ENCODE assay signal across 27 cellular contexts in genomic region chr4:89398146-89398545, GRCh38.
"Had no signal": no experiment of that assay in that cellular context is flagged by ENCODE, and none has a peak within 500 bp of the region (broad histone marks: within the 10 kb centered on the region; RNA-seq: fewer than 3 reads in every experiment).

No MANE protein-coding gene starts in this region.

- H3K4me1 Mint-ChIP-seq: natural killer cell; nephron; neural progenitor cell; stimulated activated effector memory CD8-positive, alpha-beta T cell treated with anti-CD3 and anti-CD28 coated beads, Interleukin-12 subunit alpha, Interleukin-12 subunit beta, amount 100 ng/mL, for 72 hours; stimulated activated naive B cell treated with anti-CD40 and anti-IgM and Interleukin-4, amounts not matched to agents 10 μg/mL and 1 μg/mL and 100 μg/mL, for 72 hours had no signal

- H3K9me3 ChIP-seq: ovary, psoas muscle, right lobe of liver, sigmoid colon, stomach, thoracic aorta, thyroid gland, tibial nerve, upper lobe of right lung, uterus had no signal

- H3K27ac Mint-ChIP-seq: natural killer cell; nephron; neural progenitor cell; progenitor cell of endocrine pancreas; stimulated activated effector memory CD8-positive, alpha-beta T cell treated with anti-CD3 and anti-CD28 coated beads, Interleukin-12 subunit alpha, Interleukin-12 subunit beta, amount 100 ng/mL, for 72 hours; stimulated activated naive B cell treated with anti-CD40 and anti-IgM and Interleukin-4, amounts not matched to agents 10 μg/mL and 1 μg/mL and 100 μg/mL, for 72 hours; stimulated activated naive CD8-positive, alpha-beta T cell treated with anti-CD3 and anti-CD28 coated beads, Interleukin-15, Interleukin-2, amounts not matched to agents 100 ng/mL and 50 ng/mL, for 24 hours; type B pancreatic cell had no signal

- DNase-seq: natural killer cell; occipital lobe; ovary; psoas muscle; right cardiac atrium; right lobe of liver; sigmoid colon; small intestine; stimulated activated CD4-positive, alpha-beta T cell treated with anti-CD3 and anti-CD28 coated beads, Interleukin-15, amount 100 ng/mL, for 24 hours; stimulated activated CD4-positive, alpha-beta T cell treated with anti-CD3 and anti-CD28 coated beads, Interleukin-2, amount 100 ng/mL, for 24 hours; stimulated activated CD4-positive, alpha-beta T cell treated with anti-CD3 and anti-CD28 coated beads, Interleukin-2, amount 100 ng/mL, for 48 hours; stimulated activated CD4-positive, alpha-beta T cell treated with anti-CD3 and anti-CD28 coated beads, Interleukin-4, amount 100 ng/mL, for 24 hours; stimulated activated naive B cell treated with anti-CD40 and anti-IgM and Interleukin-4, amounts not matched to agents 10 μg/mL and 1 μg/mL and 100 μg/mL, for 72 hours; stimulated activated naive CD4-positive, alpha-beta T cell treated with Interleukin-2 at 50 U/mL for 16 hours; stomach; thyroid gland; upper lobe of right lung; uterus had no signal

- H3K9ac ChIP-seq: neural progenitor cell, parathyroid adenoma had no signal

- H3K79me2 ChIP-seq: parathyroid adenoma had no signal

- H3K36me3 Mint-ChIP-seq: natural killer cell; neural progenitor cell; stimulated activated effector memory CD8-positive, alpha-beta T cell treated with anti-CD3 and anti-CD28 coated beads, Interleukin-12 subunit alpha, Interleukin-12 subunit beta, amount 100 ng/mL, for 72 hours; stimulated activated naive B cell treated with anti-CD40 and anti-IgM and Interleukin-4, amounts not matched to agents 10 μg/mL and 1 μg/mL and 100 μg/mL, for 72 hours; type B pancreatic cell had no signal

- H3K27ac ChIP-seq: neural progenitor cell, ovary, parathyroid adenoma, psoas muscle, right lobe of liver, sigmoid colon, stomach, thoracic aorta, thyroid gland, tibial nerve, upper lobe of right lung, uterus had no signal

- H3K27me3 Mint-ChIP-seq: progenitor cell of endocrine pancreas; stimulated activated naive B cell treated with anti-CD40 and anti-IgM and Interleukin-4, amounts not matched to agents 10 μg/mL and 1 μg/mL and 100 μg/mL, for 72 hours; stimulated activated naive CD8-positive, alpha-beta T cell treated with anti-CD3 and anti-CD28 coated beads, Interleukin-15, Interleukin-2, amounts not matched to agents 100 ng/mL and 50 ng/mL, for 24 hours; type B pancreatic cell had no signal

- H3K4me3 Mint-ChIP-seq: natural killer cell; nephron; neural progenitor cell; stimulated activated effector memory CD8-positive, alpha-beta T cell treated with anti-CD3 and anti-CD28 coated beads, Interleukin-12 subunit alpha, Interleukin-12 subunit beta, amount 100 ng/mL, for 72 hours; stimulated activated naive B cell treated with anti-CD40 and anti-IgM and Interleukin-4, amounts not matched to agents 10 μg/mL and 1 μg/mL and 100 μg/mL, for 72 hours; stimulated activated naive CD8-positive, alpha-beta T cell treated with anti-CD3 and anti-CD28 coated beads, Interleukin-15, Interleukin-2, amounts not matched to agents 100 ng/mL and 50 ng/mL, for 24 hours; type B pancreatic cell had no signal

- H2AFZ ChIP-seq: neural progenitor cell, parathyroid adenoma had no signal

- H3K4me3 ChIP-seq: neural progenitor cell, ovary, psoas muscle, right lobe of liver, sigmoid colon, stomach, thoracic aorta, thyroid gland, tibial nerve, upper lobe of right lung, uterus had no signal

- H3K4me1 ChIP-seq: neural progenitor cell, parathyroid adenoma, psoas muscle, right lobe of liver, sigmoid colon, thyroid gland, upper lobe of right lung, uterus had no signal

- H3K27me3 ChIP-seq: neural progenitor cell, ovary, right lobe of liver, sigmoid colon, stomach, thyroid gland, tibial nerve, upper lobe of right lung, uterus had no signal

- ATAC-seq: natural killer cell; psoas muscle; right cardiac atrium; right lobe of liver; stimulated activated effector memory CD8-positive, alpha-beta T cell treated with anti-CD3 and anti-CD28 coated beads, Interleukin-12 subunit alpha, Interleukin-12 subunit beta, amount 100 ng/mL, for 72 hours; stimulated activated naive B cell treated with anti-CD40 and anti-IgM and Interleukin-4, amounts not matched to agents 10 μg/mL and 1 μg/mL and 100 μg/mL, for 72 hours; upper lobe of right lung had no signal

- H3K9me3 Mint-ChIP-seq: natural killer cell; nephron; neural progenitor cell; stimulated activated effector memory CD8-positive, alpha-beta T cell treated with anti-CD3 and anti-CD28 coated beads, Interleukin-12 subunit alpha, Interleukin-12 subunit beta, amount 100 ng/mL, for 72 hours; stimulated activated naive CD8-positive, alpha-beta T cell treated with anti-CD3 and anti-CD28 coated beads, Interleukin-15, Interleukin-2, amounts not matched to agents 100 ng/mL and 50 ng/mL, for 24 hours; type B pancreatic cell had no signal

- H3K36me3 ChIP-seq: neural progenitor cell, ovary, right lobe of liver, sigmoid colon, stomach, thoracic aorta, thyroid gland, tibial nerve, upper lobe of right lung, uterus had no signal

- H3K4me2 ChIP-seq: neural progenitor cell had no signal
